ENCODE assay signal across 1 cellular context in genomic region chr7:108071551-108071950, GRCh38.
TF ChIP-seq lines count a peak whose summit lies in the region.

No MANE protein-coding gene starts in this region.

TF ChIP-seq in K562, 482 proteins besides CTCF, POLR2A, EP300 and RAD21:
- no peak for TF ChIP-seq ZNF707 (CRISPR knock-in tag; conservative IDR thresholded peaks at IDR 0.05)
- TF ChIP-seq CBFA2T3 (IDR thresholded peaks at IDR 0.05), result 0 out of 2 replicates have a peak, but pooled peaks have one; percentile 9
- TF ChIP-seq SPI1 (IDR thresholded peaks at IDR 0.05; ENCODE audit: borderline replicate concordance, low read depth, low read length), result peak; percentile 83
- no peak for TF ChIP-seq CGGBP1 (CRISPR knock-in tag; IDR thresholded peaks at IDR 0.05)
- TF ChIP-seq PCBP2 (IDR thresholded peaks at IDR 0.05; ENCODE audit: low read depth, low read length, poor library complexity, severe bottlenecking), result no peak
- TF ChIP-seq SFPQ (IDR thresholded peaks at IDR 0.05; ENCODE audit: low read depth, low read length), result no peak
- no peak for TF ChIP-seq KAT7 (CRISPR knock-in tag; IDR thresholded peaks at IDR 0.05; ENCODE audit: borderline replicate concordance)
- no peak for TF ChIP-seq DMBX1 (CRISPR knock-in tag; IDR thresholded peaks at IDR 0.05; ENCODE audit: borderline replicate concordance)
TF ChIP-seq in K562: peak in this region for 2.
